Comparison of ENCODE assay signal across 9 cellular contexts in the genomic region with DNA sequence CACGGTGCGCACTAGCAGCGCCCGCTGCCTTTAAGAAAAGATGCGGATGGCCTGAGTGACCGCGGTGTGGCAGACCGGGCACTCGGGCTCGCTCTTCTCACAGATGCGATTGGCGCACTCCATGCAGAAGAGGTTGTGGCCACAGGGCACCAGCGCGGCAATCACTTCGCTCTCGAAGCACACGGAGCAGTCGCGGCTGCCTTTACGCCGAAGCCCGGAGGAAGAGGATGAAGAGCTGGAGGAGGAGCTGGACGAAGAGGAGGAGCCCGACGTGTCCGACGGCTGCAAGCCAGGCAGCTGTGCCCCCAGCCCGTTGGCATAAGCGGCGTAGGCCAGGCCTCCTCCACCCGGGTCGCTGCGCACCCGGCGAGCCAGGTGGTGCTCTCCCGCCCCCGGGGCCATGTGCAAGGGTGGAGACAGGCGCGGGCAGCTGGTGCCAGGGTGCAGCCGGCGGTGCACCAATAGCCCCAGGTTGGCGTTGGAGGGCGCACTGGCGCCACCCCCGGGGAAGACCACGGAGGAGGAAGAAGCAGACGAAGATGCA. TPM values are rescaled to one million over a fixed set of nuclear protein-coding genes. Genes with fewer than 3 reads are reported as not detected.
DNase-seq lines count a peak whose midpoint lies in the region; ATAC-seq and TF ChIP-seq lines count a peak whose summit lies in the region.
"Had no signal": no experiment of that assay in that cellular context is flagged by ENCODE, and none has a peak within 500 bp of the region (broad histone marks: within the 10 kb centered on the region; RNA-seq: fewer than 3 reads in every experiment).

No MANE protein-coding gene starts in this region.

- peaks cover 12 to 31% (median 20%) of the 10 kb centered on the region in 11 experiments; a peak in 20 of 22 replicates for H3K36me3 ChIP-seq in BLaER1 treated with 17β-estradiol and CSF1 and Interleukin-3, amounts not matched to agents 10 nM and 100 nM
- H3K36me3 ChIP-seq in H7 (replicated peaks; ENCODE audit: control insufficient read depth, insufficient read depth, low read length), result no peaks in the 10 kb centered on the region

- no peaks in the 10 kb centered on the region for H3K9me3 ChIP-seq in BLaER1 treated with 17β-estradiol and CSF1 and Interleukin-3, amounts not matched to agents 10 nM and 100 nM (replicated peaks in 1 of 11)

- no peaks in the 10 kb centered on the region for H3K9me3 Mint-ChIP-seq in nephron progenitor cell

- ATAC-seq in GM18498 (IDR thresholded peaks at IDR 0.05; ENCODE audit: unreplicated experiment), result no peak
- no peak for ATAC-seq in HG03457 (IDR thresholded peaks at IDR 0.05; ENCODE audit: unreplicated experiment)
- ATAC-seq: HepG2 had no signal

- peaks cover 52% of the 10 kb centered on the region for H3K4me1 Mint-ChIP-seq in nephron progenitor cell

- no peaks in the 10 kb centered on the region for H3K27me3 ChIP-seq in BLaER1 treated with 17β-estradiol and CSF1 and Interleukin-3, amounts not matched to agents 10 nM and 100 nM
- H3K27me3 ChIP-seq in H7 (ENCODE audit: control insufficient read depth, insufficient read depth, low read length), result peaks cover 27% of the 10 kb centered on the region

- TF ChIP-seq CTCF in choroid plexus epithelial cell (conservative IDR thresholded peaks at IDR 0.05; ENCODE audit: low read depth, low read length), result no peak
- no peak for TF ChIP-seq CTCF in nephron progenitor cell (IDR thresholded peaks at IDR 0.05)

- no peak overlapping the region for H3K27ac ChIP-seq in BLaER1 treated with 17β-estradiol and CSF1 and Interleukin-3, amounts not matched to agents 10 nM and 100 nM

- peaks cover 26 to 45% (median 39%) of the 10 kb centered on the region in 10 experiments for H3K4me1 ChIP-seq in BLaER1 treated with 17β-estradiol and CSF1 and Interleukin-3, amounts not matched to agents 10 nM and 100 nM

- peak; percentile 78 for DNase-seq in H7
- DNase-seq in choroid plexus epithelial cell (ENCODE audit: low read depth), result no peak
- no peak for DNase-seq in nephron progenitor cell
- no peak for DNase-seq in hippocampal formation (lab: John Stamatoyannopoulos, UW)
- no peak for DNase-seq in activated CD4-positive, alpha-beta T cell treated with anti-CD3 and anti-CD28 coated beads, Interleukin-2, amount 50 U/mL, for 48 hours

- no peaks in the 10 kb centered on the region for H3K27me3 Mint-ChIP-seq in nephron progenitor cell (ENCODE audit: low read depth, poor library complexity)

- H3K9ac ChIP-seq in BLaER1 treated with 17β-estradiol and CSF1 and Interleukin-3, amounts not matched to agents 10 nM and 100 nM, result peak overlapping the region in 7 of 11 experiments; percentile 5 to 97 (median 39); a peak in 4 of 22 replicates

- peak overlapping the region; percentile 92 for H3K4me3 Mint-ChIP-seq in nephron progenitor cell

- H4K20me1 ChIP-seq in BLaER1 treated with 17β-estradiol and CSF1 and Interleukin-3, amounts not matched to agents 10 nM and 100 nM, result peaks cover 16 to 63% (median 49%) of the 10 kb centered on the region in 11 experiments

- H3K27ac Mint-ChIP-seq in nephron progenitor cell, result no peak overlapping the region

- peak overlapping the region in 9 of 10 experiments; percentile 90 to 99 (median 98); a peak in 13 of 20 replicates for H3K4me3 ChIP-seq in BLaER1 treated with 17β-estradiol and CSF1 and Interleukin-3, amounts not matched to agents 10 nM and 100 nM
- H3K4me3 ChIP-seq in H7 (ENCODE audit: insufficient read depth, low read depth, low read length) (peak overlapping the region; percentile 92), choroid plexus epithelial cell (ENCODE audit: low read depth, low read length) (peak overlapping the region; percentile 75)

- peaks cover 24% of the 10 kb centered on the region for H3K36me3 Mint-ChIP-seq in nephron progenitor cell (ENCODE audit: low read depth)

- H3K4me2 ChIP-seq in BLaER1 treated with 17β-estradiol and CSF1 and Interleukin-3, amounts not matched to agents 10 nM and 100 nM, result peak overlapping the region; percentile 86 to 98 (median 94)

RNA-seq across cellular contexts. Expression of gene MEX3B, which starts 2.6 kb away (rescaled TPM):
- total RNA-seq in H7 (2014; rRNA removed; shearing (Covaris generic)), result 9.9 and 14.3 TPM in 2 replicates
